12 cellular contexts compared by ENCODE assay signal in genomic region chr10:101284171-101285092, GRCh38. TPM values are rescaled to one million over a fixed set of nuclear protein-coding genes. Genes with fewer than 3 reads are reported as not detected.
DNase-seq lines count a peak whose midpoint lies in the region; ATAC-seq and TF ChIP-seq lines count a peak whose summit lies in the region.
"Had no signal": no experiment of that assay in that cellular context is flagged by ENCODE, and none has a peak within 500 bp of the region (broad histone marks: within the 10 kb centered on the region; RNA-seq: fewer than 3 reads in every experiment).

No MANE protein-coding gene starts in this region.

- intact Hi-C loops in activated CD4-positive, alpha-beta T cell treated with anti-CD3 and anti-CD28 coated beads, Interleukin-2, amount 10 ng/mL, durations not matched to agents 24 days and 14 days (cut with micrococcal nuclease) = no loop called here

- H3K27ac ChIP-seq in smooth muscle cell (ENCODE audit: low read depth) = no peak overlapping the region
- H3K27ac ChIP-seq: epithelial cell of prostate had no signal

- no peaks in the 10 kb centered on the region for H3K36me3 Mint-ChIP-seq in activated CD4-positive, alpha-beta T cell treated with anti-CD3 and anti-CD28 coated beads, Interleukin-2, amount 10 ng/mL, durations not matched to agents 24 days and 14 days (ENCODE audit: low read depth)
- H3K36me3 Mint-ChIP-seq: natural killer cell had no signal

- H3K9ac ChIP-seq in smooth muscle cell (ENCODE audit: low read depth) = no peak overlapping the region

- H3K27me3 Mint-ChIP-seq in activated CD4-positive, alpha-beta T cell treated with anti-CD3 and anti-CD28 coated beads, Interleukin-2, amount 10 ng/mL, durations not matched to agents 24 days and 14 days = peaks cover 63% of the 10 kb centered on the region

- WGBS in smooth muscle cell (ENCODE audit: low lambda C conversion rate) = 10% methylated on average over 29 of the region's 52 CpGs

- peak overlapping the region; percentile 37 for H2AFZ ChIP-seq in smooth muscle cell (ENCODE audit: low read depth)

- H3F3A ChIP-seq in smooth muscle cell (ENCODE audit: low read depth) = no peaks in the 10 kb centered on the region

- H3K4me2 ChIP-seq in smooth muscle cell = peak overlapping the region; percentile 82

- H3K9me3 ChIP-seq in smooth muscle cell (replicated peaks; ENCODE audit: low read depth) = no peaks in the 10 kb centered on the region

- no peak for TF ChIP-seq CTCF in smooth muscle cell (IDR thresholded peaks at IDR 0.05; ENCODE audit: borderline replicate concordance, insufficient read depth, poor library complexity, severe bottlenecking)

- peaks cover 2% of the 10 kb centered on the region for H3K4me1 Mint-ChIP-seq in activated CD4-positive, alpha-beta T cell treated with anti-CD3 and anti-CD28 coated beads, Interleukin-2, amount 10 ng/mL, durations not matched to agents 24 days and 14 days

- H3K9me3 Mint-ChIP-seq in activated CD4-positive, alpha-beta T cell treated with anti-CD3 and anti-CD28 coated beads, Interleukin-2, amount 10 ng/mL, durations not matched to agents 24 days and 14 days = no peaks in the 10 kb centered on the region
- H3K9me3 Mint-ChIP-seq: natural killer cell had no signal

- no peak for DNase-seq in activated CD4-positive, alpha-beta T cell treated with anti-CD3 and anti-CD28 coated beads, Interleukin-2, amount 10 ng/mL, durations not matched to agents 24 days and 14 days
- DNase-seq in activated CD4-positive, alpha-beta T cell treated with anti-CD3 and anti-CD28 coated beads, Interleukin-2, amount 50 U/mL, for 1 hour = no peak
- DNase-seq in NCI-H82 treated with DMSO at 0.1 percent for 48 hours (lab: John Stamatoyannopoulos, UW; ENCODE audit: unreplicated experiment) (peak; percentile 34), iPS-NIHi11 (ENCODE audit: low spot score) (peak; percentile 19), smooth muscle cell (lab: John Stamatoyannopoulos, UW; ENCODE audit: unreplicated experiment) (no peak), HT-29 (ENCODE audit: low spot score) (no peak), NCI-H345 treated with DMSO at 0.1 percent for 48 hours (lab: John Stamatoyannopoulos, UW; ENCODE audit: unreplicated experiment) (no peak)
- DNase-seq: ACHN, natural killer cell, T-helper 17 cell had no signal

- no peak overlapping the region for H3K27ac Mint-ChIP-seq in activated CD4-positive, alpha-beta T cell treated with anti-CD3 and anti-CD28 coated beads, Interleukin-2, amount 10 ng/mL, durations not matched to agents 24 days and 14 days
- H3K27ac Mint-ChIP-seq: natural killer cell, T-helper 17 cell had no signal

- no peak for ATAC-seq in GM19397 (IDR thresholded peaks at IDR 0.05; ENCODE audit: unreplicated experiment)
- ATAC-seq: T-helper 17 cell had no signal

- H3K27me3 ChIP-seq in smooth muscle cell (ENCODE audit: low read depth) = peaks cover 80% of the 10 kb centered on the region

- H3K4me3 ChIP-seq in smooth muscle cell = peak overlapping the region; percentile 35

- H3K36me3 ChIP-seq in smooth muscle cell (ENCODE audit: low read depth) = no peaks in the 10 kb centered on the region

- H4K20me1 ChIP-seq in smooth muscle cell (ENCODE audit: low read depth) = no peaks in the 10 kb centered on the region

- peak overlapping the region; percentile 20 for H3K4me3 Mint-ChIP-seq in activated CD4-positive, alpha-beta T cell treated with anti-CD3 and anti-CD28 coated beads, Interleukin-2, amount 10 ng/mL, durations not matched to agents 24 days and 14 days
- H3K4me3 Mint-ChIP-seq: natural killer cell, T-helper 17 cell had no signal

- H3K4me1 ChIP-seq in smooth muscle cell (ENCODE audit: low read depth) = peaks cover 33% of the 10 kb centered on the region

- no peaks in the 10 kb centered on the region for H3K79me2 ChIP-seq in smooth muscle cell (ENCODE audit: low read depth)

RNA-seq across cellular contexts. Expression of gene LBX1, which starts 55.2 kb away (rescaled TPM):
- not detected in 2 replicates for total RNA-seq in activated CD4-positive, alpha-beta T cell treated with anti-CD3 and anti-CD28 coated beads, Interleukin-2, amount 10 ng/mL, durations not matched to agents 24 days and 14 days
- not detected in 2 replicates for total RNA-seq in smooth muscle cell
- not detected in 2 replicates for polyA plus RNA-seq in smooth muscle cell
- not detected in 2 replicates for total RNA-seq in HT-29 (2014; rRNA removed; shearing (Covaris generic))
- total RNA-seq: natural killer cell, T-helper 17 cell had no signal

Comparison
In these comparisons a context has a peak if more than half of its experiments do, and no peak if none do; other contexts are left out.
1. DNase-seq: peak in NCI-H82 treated with DMSO at 0.1 percent for 48 hours (single experiment) and iPS-NIHi11 (single experiment); none in activated CD4-positive, alpha-beta T cell treated with anti-CD3 and anti-CD28 coated beads, Interleukin-2, amount 10 ng/mL, durations not matched to agents 24 days and 14 days (single experiment), activated CD4-positive, alpha-beta T cell treated with anti-CD3 and anti-CD28 coated beads, Interleukin-2, amount 50 U/mL, for 1 hour (single experiment), smooth muscle cell (single experiment), HT-29 (single experiment) and NCI-H345 treated with DMSO at 0.1 percent for 48 hours (single experiment).